13 cellular contexts compared by ENCODE assay signal in genomic region chr14:60515244-60515695, GRCh38. TPM values are rescaled to one million over a fixed set of nuclear protein-coding genes. Genes with fewer than 3 reads are reported as not detected.
DNase-seq lines count a peak whose midpoint lies in the region; ATAC-seq and TF ChIP-seq lines count a peak whose summit lies in the region.
"Had no signal": no experiment of that assay in that cellular context is flagged by ENCODE, and none has a peak within 500 bp of the region (broad histone marks: within the 10 kb centered on the region; RNA-seq: fewer than 3 reads in every experiment).

No MANE protein-coding gene starts in this region.

- H3K4me3 Mint-ChIP-seq in GM23338, result peak overlapping the region; percentile 69; the same call in 2 of the 3 replicates
- H3K4me3 Mint-ChIP-seq in CD8-positive, alpha-beta T cell, result no peak overlapping the region
- H3K4me3 Mint-ChIP-seq: activated CD4-positive, alpha-beta T cell treated with anti-CD3 and anti-CD28 coated beads, Interleukin-2, amount 10 ng/mL, durations not matched to agents 7 days and 5 days had no signal

- peaks cover 42% of the 10 kb centered on the region for H3K4me1 Mint-ChIP-seq in GM23338
- H3K4me1 Mint-ChIP-seq in CD8-positive, alpha-beta T cell (ENCODE audit: low read depth), result peaks cover 18% of the 10 kb centered on the region

- H3K27ac Mint-ChIP-seq in GM23338, result no peak overlapping the region
- H3K27ac Mint-ChIP-seq in CD8-positive, alpha-beta T cell, result no peak overlapping the region
- H3K27ac Mint-ChIP-seq: activated CD4-positive, alpha-beta T cell treated with anti-CD3 and anti-CD28 coated beads, Interleukin-2, amount 10 ng/mL, durations not matched to agents 7 days and 5 days had no signal

- no peaks in the 10 kb centered on the region for H3K79me2 ChIP-seq in GM23338 (replicated peaks; ENCODE audit: insufficient read depth)

- H3K36me3 ChIP-seq in GM23338 (ENCODE audit: insufficient read depth) (no peaks in the 10 kb centered on the region), iPS DF 6.9 (ENCODE audit: control insufficient read depth, insufficient read depth, low read length) (no peaks in the 10 kb centered on the region), gastrocnemius medialis (no peaks in the 10 kb centered on the region)
- no peaks in the 10 kb centered on the region for H3K36me3 ChIP-seq in CD8-positive, alpha-beta T cell (ENCODE audit: insufficient read depth, low read length)

- H4K20me1 ChIP-seq in GM23338 (replicated peaks; ENCODE audit: insufficient read depth), result 0 out of 2 replicates have a peak, but pooled peaks cover 4% of the 10 kb centered on the region

- H3K4me1 ChIP-seq in GM23338 (ENCODE audit: insufficient read depth) (peaks cover 52% of the 10 kb centered on the region), iPS DF 6.9 (ENCODE audit: control insufficient read depth, insufficient read depth, low read length) (peaks cover 6% of the 10 kb centered on the region; the same call in 1 of the 2 replicates), gastrocnemius medialis (peaks cover 0 to 3% of the 10 kb centered on the region in 2 donors)
- peaks cover 14% of the 10 kb centered on the region for H3K4me1 ChIP-seq in CD8-positive, alpha-beta T cell (ENCODE audit: insufficient read depth, low read length)

- no peaks in the 10 kb centered on the region for H3K9me3 ChIP-seq in iPS DF 6.9 (ENCODE audit: control insufficient read depth, insufficient read depth, low read length)
- H3K9me3 ChIP-seq in gastrocnemius medialis, result no peaks in the 10 kb centered on the region
- no peaks in the 10 kb centered on the region for H3K9me3 ChIP-seq in CD8-positive, alpha-beta T cell (ENCODE audit: low read length)
- H3K9me3 ChIP-seq: body of pancreas had no signal

- H3K27ac ChIP-seq in GM23338 (ENCODE audit: low read depth) (no peak overlapping the region), VCaP (no peak overlapping the region; the same call in 1 of the 2 replicates), iPS DF 6.9 (ENCODE audit: low read length) (no peak overlapping the region), gastrocnemius medialis (peak overlapping the region in 3 of 4 donors; percentile 37 to 65 (median 62))
- no peak overlapping the region for H3K27ac ChIP-seq in CD8-positive, alpha-beta T cell (ENCODE audit: low read depth, low read length)
- H3K27ac ChIP-seq: body of pancreas, HL-60 had no signal

- H3K9me3 Mint-ChIP-seq in GM23338, result no peaks in the 10 kb centered on the region; the same call in 2 of the 3 replicates
- no peaks in the 10 kb centered on the region for H3K9me3 Mint-ChIP-seq in CD8-positive, alpha-beta T cell

- peaks cover 95% of the 10 kb centered on the region for H3K27me3 ChIP-seq in GM23338 (ENCODE audit: insufficient read depth)
- H3K27me3 ChIP-seq in iPS DF 6.9 (ENCODE audit: control insufficient read depth, insufficient read depth, low read length), result peaks cover 39% of the 10 kb centered on the region
- H3K27me3 ChIP-seq in gastrocnemius medialis, result peaks cover 10 to 53% (median 14%) of the 10 kb centered on the region in 3 donors
- H3K27me3 ChIP-seq in CD8-positive, alpha-beta T cell (ENCODE audit: insufficient read depth, low read length), result peaks cover 32% of the 10 kb centered on the region

- peaks cover 33% of the 10 kb centered on the region for H3F3A ChIP-seq in GM23338 (replicated peaks; ENCODE audit: low read depth)

- CTCF ChIA-PET in CD8-positive, alpha-beta T cell (lab: Charles Lee), result interaction anchor here (1.2 to 1.4 kb wide), 2 partner anchors 13 to 183 kb away, joined by 3 read pairs; no protein-coding TSS in a partner anchor

- no peak for TF ChIP-seq POLR2A in gastrocnemius medialis (IDR thresholded peaks at IDR 0.05)

- ATAC-seq in GM23338 (no peak), gastrocnemius medialis (no peak), GM21447 (IDR thresholded peaks at IDR 0.05; ENCODE audit: unreplicated experiment) (no peak)
- no peak for ATAC-seq in CD8-positive, alpha-beta T cell
- ATAC-seq: HCT116 had no signal

- H3K9me2 ChIP-seq in GM23338 (ENCODE audit: insufficient read depth), result no peaks in the 10 kb centered on the region

- peak; percentile 8 for DNase-seq in GM23338 (ENCODE audit: low spot score)
- no peak for DNase-seq in iPS DF 6.9 (ENCODE audit: low read depth, low spot score)
- no peak for DNase-seq in gastrocnemius medialis
- DNase-seq in AG08396 (ENCODE audit: low spot score), result no peak
- no peak for DNase-seq in NCI-H446 (lab: John Stamatoyannopoulos, UW)
- no peak for DNase-seq in CD8-positive, alpha-beta T cell
- DNase-seq: activated CD4-positive, alpha-beta T cell treated with anti-CD3 and anti-CD28 coated beads, Interleukin-2, amount 10 ng/mL, durations not matched to agents 7 days and 5 days had no signal

- no CpG with 5 or more reads among the region's 47 CpGs for WGBS in iPS DF 6.9 (ENCODE audit: insufficient coverage, insufficient read length)

- peak overlapping the region; percentile 97 for H2AFZ ChIP-seq in GM23338

- no peaks in the 10 kb centered on the region for H3K36me3 Mint-ChIP-seq in GM23338 (ENCODE audit: low read depth)
- H3K36me3 Mint-ChIP-seq in CD8-positive, alpha-beta T cell, result no peaks in the 10 kb centered on the region

- in situ Hi-C loops in gastrocnemius medialis (cut with MboI; ENCODE audit: low sequenced_read_pairs in 4 of 4), result no loop called here

- peak overlapping the region; percentile 71 for H3K4me3 ChIP-seq in GM23338
- peak overlapping the region; percentile 60; the same call in 1 of the 2 replicates for H3K4me3 ChIP-seq in iPS DF 6.9 (ENCODE audit: low read length)
- peak overlapping the region; percentile 60 to 71 (median 66) for H3K4me3 ChIP-seq in gastrocnemius medialis
- H3K4me3 ChIP-seq in CD8-positive, alpha-beta T cell (ENCODE audit: low read depth, low read length), result no peak overlapping the region

- peak overlapping the region; percentile 91 for H3K4me2 ChIP-seq in GM23338

- TF ChIP-seq CTCF in GM23338 (conservative IDR thresholded peaks at IDR 0.05; ENCODE audit: low read depth in 2 of 2) (no peak), VCaP (conservative IDR thresholded peaks at IDR 0.05) (peak; percentile 25), gastrocnemius medialis (IDR thresholded peaks at IDR 0.05 in 4 of 5, conservative IDR thresholded peaks at IDR 0.05 in 1 of 5) (peak in 1 of 5 experiments; percentile 21)
- no peak for TF ChIP-seq CTCF in CD8-positive, alpha-beta T cell (IDR thresholded peaks at IDR 0.05)

- intact Hi-C loops in gastrocnemius medialis (cut with DNase I; ENCODE audit: low total_unique reads), result no loop called here
- intact Hi-C loops in CD8-positive, alpha-beta T cell (cut with DNase I, micrococcal nuclease), result no loop called here

- H3K27me3 Mint-ChIP-seq in GM23338 (ENCODE audit: insufficient read depth, low read depth, poor library complexity), result peaks cover 71% of the 10 kb centered on the region
- H3K27me3 Mint-ChIP-seq in CD8-positive, alpha-beta T cell (ENCODE audit: low read depth), result peaks cover 58% of the 10 kb centered on the region

- POLR2A ChIA-PET in CD8-positive, alpha-beta T cell (lab: Charles Lee), result no interaction called here

TF ChIP-seq in GM23338, 12 proteins besides CTCF, POLR2A, EP300 and RAD21 (continues in another document):
- TF ChIP-seq ZNF331 (CRISPR knock-in tag; IDR thresholded peaks at IDR 0.05; ENCODE audit: low read depth) (no peak), ZNF114 (CRISPR knock-in tag; IDR thresholded peaks at IDR 0.05) (no peak)

RNA-seq across cellular contexts. Expression of gene SIX6, which starts 6.3 kb away (rescaled TPM):
- total RNA-seq in GM23338 (2014; rRNA removed; shearing (Covaris generic)), result not detected in 2 replicates
- 0.11 TPM in 1 of 2 replicates, not detected in the other for polyA plus RNA-seq in GM23338 (2016; fragmentation: Nextera tagmentation; extraction: Ambion mirVana)
- under 1 TPM in 3 of 4 donors, not detected in 1; 0.32 to 0.61 (median 0.40) TPM for total RNA-seq in gastrocnemius medialis
- total RNA-seq in CD8-positive, alpha-beta T cell, result not detected
- total RNA-seq: activated CD4-positive, alpha-beta T cell treated with anti-CD3 and anti-CD28 coated beads, Interleukin-2, amount 10 ng/mL, durations not matched to agents 7 days and 5 days; body of pancreas; mucosa of gallbladder had no signal

RNA-seq across cellular contexts. Expression of gene C14orf39, which starts 29.4 kb away (rescaled TPM):
- 0.28 and 0.78 TPM in 2 replicates for total RNA-seq in GM23338 (2014; rRNA removed; shearing (Covaris generic))
- 3.4 and 5.7 TPM in 2 replicates for polyA plus RNA-seq in GM23338 (2016; fragmentation: Nextera tagmentation; extraction: Ambion mirVana)
- 1 to 10 TPM; 1.1 to 3.3 (median 2.4) TPM for total RNA-seq in gastrocnemius medialis
- not detected for total RNA-seq in CD8-positive, alpha-beta T cell
- total RNA-seq: activated CD4-positive, alpha-beta T cell treated with anti-CD3 and anti-CD28 coated beads, Interleukin-2, amount 10 ng/mL, durations not matched to agents 7 days and 5 days; body of pancreas; mucosa of gallbladder had no signal

Comparison
In these comparisons a context has a peak if more than half of its experiments do, and no peak if none do; other contexts are left out.
1. H3K27ac ChIP-seq: peak in gastrocnemius medialis (3 of 4); none in GM23338 (single experiment), VCaP (single experiment), iPS DF 6.9 (single experiment) and CD8-positive, alpha-beta T cell (single experiment).